Comparison of ENCODE assay signal across 25 cellular contexts in the genomic region with DNA sequence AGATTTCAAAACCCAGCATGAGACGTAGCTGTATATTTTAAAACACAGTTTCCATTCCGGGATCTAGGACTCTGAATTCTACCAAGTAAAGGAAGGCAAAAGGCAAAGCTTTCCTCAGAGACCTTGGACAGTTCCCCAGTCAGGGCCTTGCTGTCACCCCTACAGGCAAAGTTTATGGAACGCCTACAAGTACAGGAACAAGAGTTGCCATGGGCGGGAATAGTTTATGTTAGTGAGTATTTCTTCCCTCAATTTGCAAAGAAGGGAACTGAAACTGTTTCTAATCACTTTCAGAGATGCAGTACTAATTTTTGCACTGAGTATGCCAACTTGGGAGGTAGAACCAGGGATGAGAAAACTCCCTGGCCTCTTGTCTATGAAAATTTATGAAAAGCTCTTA.
A peak's percentile ranks its signal among the peaks of the same experiment; 100 is the strongest.
DNase-seq lines count a peak whose midpoint lies in the region; ATAC-seq, FAIRE-seq and TF ChIP-seq lines count a peak whose summit lies in the region.
"Had no signal": no experiment of that assay in that cellular context is flagged by ENCODE, and none has a peak within 500 bp of the region (broad histone marks: within the 10 kb centered on the region; RNA-seq: fewer than 3 reads in every experiment).

No MANE protein-coding gene starts in this region.

- H3K4me2 ChIP-seq in A549 = no peak overlapping the region
- no peak overlapping the region for H3K4me2 ChIP-seq in SK-N-SH

- no peak overlapping the region for H3K9ac ChIP-seq in SK-N-SH

- no peaks in the 10 kb centered on the region for H4K20me1 ChIP-seq in SK-N-SH (ENCODE audit: insufficient read depth)

- ATAC-seq in A549 (no peak), sciatic nerve (no peak)
- ATAC-seq: natural killer cell treated with Interleukin-12 subunit alpha and Interleukin-12 subunit beta and Interleukin-15 and Interleukin-18, amount 100 ng/mL, for 72 hours; PC-3; stimulated activated memory B cell treated with anti-CD40 and anti-IgM and Interleukin-4, amounts not matched to agents 10 μg/mL and 1 μg/mL and 100 μg/mL, for 72 hours had no signal

- no peak for DNase-seq in A549 (ENCODE audit: low read depth in 1 of 2, low spot score in 1 of 2)
- DNase-seq in HT-29 (ENCODE audit: low spot score) = peak; percentile 7
- DNase-seq in SK-N-SH = no peak
- DNase-seq in iPS DF 6.9 (ENCODE audit: low read depth, low spot score) = peak; percentile 20
- no peak for DNase-seq in hepatic stellate cell (ENCODE audit: low spot score)
- no peak for DNase-seq in stimulated activated CD4-positive, alpha-beta T cell treated with anti-CD3 and anti-CD28 coated beads, Interleukin-1b, Interleukin-23, amount 100 ng/mL, for 48 hours
- DNase-seq in COLO829 (ENCODE audit: low spot score) = no peak
- DNase-seq in sciatic nerve (ENCODE audit: low spot score) = no peak
- DNase-seq: ACHN; activated CD4-positive, alpha-beta T cell treated with anti-CD3 and anti-CD28 coated beads, Interleukin-2, amount 10 ng/mL, durations not matched to agents 7 days and 5 days; activated naive CD4-positive, alpha-beta T cell treated with anti-CD3 and anti-CD28 coated beads for 36 hours; CD4-positive, CD25-positive, alpha-beta regulatory T cell; DND-41; immature natural killer cell; MG63; NCI-H2081 treated with DMSO at 0.1 percent for 48 hours; NCI-H524 treated with DMSO at 0.1 percent for 48 hours; PC-3; upper lobe of left lung had no signal

- no peak for TF ChIP-seq POLR2A in A549 (IDR thresholded peaks at IDR 0.05; ENCODE audit: low read length)

- intact Hi-C loops in sciatic nerve (cut with DNase I) = no loop called here

- 83% methylated on average over 4 of the region's 4 CpGs for WGBS in A549 (ENCODE audit: missing lambda C conversion rate)
- WGBS in SK-N-SH (ENCODE audit: low lambda C conversion rate) = 90% methylated on average over 4 of the region's 4 CpGs
- no CpG with 5 or more reads among the region's 4 CpGs for WGBS in iPS DF 6.9 (ENCODE audit: insufficient coverage, insufficient read length)

- H3K36me3 ChIP-seq in SK-N-SH (replicated peaks in 1 of 2; ENCODE audit: control insufficient read depth in 1 of 2, insufficient read depth in 2 of 2, low read length in 1 of 2) = peaks cover 4 to 16% of the 10 kb centered on the region in 2 experiments
- no peaks in the 10 kb centered on the region for H3K36me3 ChIP-seq in iPS DF 6.9 (ENCODE audit: control insufficient read depth, insufficient read depth, low read length)
- H3K36me3 ChIP-seq: HAP-1, MG63, prostate gland had no signal

- POLR2A ChIA-PET in A549 (lab: Yijun Ruan, JAX) (no interaction called here), SK-N-SH (lab: Yijun Ruan, JAX) (no interaction called here)

- H3K27ac ChIP-seq in A549 (no peak overlapping the region), SK-N-SH (ENCODE audit: low read depth in 2 of 2, low read length in 1 of 2) (no peak overlapping the region), iPS DF 6.9 (ENCODE audit: low read length) (no peak overlapping the region)
- H3K27ac ChIP-seq: coronary artery, prostate gland, upper lobe of left lung had no signal

- no peak overlapping the region for H2AFZ ChIP-seq in SK-N-SH (ENCODE audit: low read depth)

- no peak for FAIRE-seq in A549 (lab: Jason Lieb, UNC)
- FAIRE-seq: TTC549 had no signal

- TF ChIP-seq CTCF in A549 (IDR thresholded peaks at IDR 0.05) (no peak), SK-N-SH (IDR thresholded peaks at IDR 0.05) (no peak)

- TF ChIP-seq RAD21 in A549 (conservative IDR thresholded peaks at IDR 0.05 in 1 of 2, IDR thresholded peaks at IDR 0.05 in 1 of 2) (no peak), SK-N-SH (IDR thresholded peaks at IDR 0.05; ENCODE audit: low read length) (no peak)

- H3K9me2 ChIP-seq in SK-N-SH = no peaks in the 10 kb centered on the region

- no peaks in the 10 kb centered on the region for H3K9me3 ChIP-seq in A549
- H3K9me3 ChIP-seq in SK-N-SH = no peaks in the 10 kb centered on the region
- H3K9me3 ChIP-seq in iPS DF 6.9 (ENCODE audit: control insufficient read depth, insufficient read depth, low read length) = no peaks in the 10 kb centered on the region
- H3K9me3 ChIP-seq: HAP-1, MG63, prostate gland, upper lobe of left lung had no signal

- CTCF ChIA-PET in A549 (lab: Yijun Ruan, JAX) (interaction anchor here (1.4 to 2.5 kb wide), 2 partner anchors 10 to 82 kb away, joined by 6 to 7 read pairs; no protein-coding TSS in a partner anchor), SK-N-SH (lab: Yijun Ruan, JAX) (no interaction called here)

- no peaks in the 10 kb centered on the region for H3K27me3 ChIP-seq in SK-N-SH (ENCODE audit: insufficient read depth)
- no peaks in the 10 kb centered on the region for H3K27me3 ChIP-seq in iPS DF 6.9 (ENCODE audit: control insufficient read depth, insufficient read depth, low read length)
- H3K27me3 ChIP-seq: MG63, upper lobe of left lung had no signal

- H3K4me3 ChIP-seq in A549 = no peak overlapping the region
- H3K4me3 ChIP-seq in SK-N-SH (ENCODE audit: low read depth in 2 of 2, low read length in 1 of 2) = no peak overlapping the region
- H3K4me3 ChIP-seq in iPS DF 6.9 (ENCODE audit: low read length) = no peak overlapping the region
- H3K4me3 ChIP-seq: coronary artery, HAP-1, MG63, prostate gland, upper lobe of left lung had no signal

- H3K4me1 ChIP-seq in A549 (no peaks in the 10 kb centered on the region), SK-N-SH (ENCODE audit: control insufficient read depth in 1 of 2, insufficient read depth in 2 of 2, low read depth in 1 of 2, low read length in 1 of 2) (peaks cover 0 to 7% of the 10 kb centered on the region in 2 experiments; a peak in 2 of 4 replicates), iPS DF 6.9 (ENCODE audit: control insufficient read depth, insufficient read depth, low read length) (no peaks in the 10 kb centered on the region)
- H3K4me1 ChIP-seq: prostate gland, upper lobe of left lung had no signal

- H3K79me2 ChIP-seq in SK-N-SH (ENCODE audit: insufficient read depth) = no peaks in the 10 kb centered on the region

- no peaks in the 10 kb centered on the region for H3F3A ChIP-seq in SK-N-SH (replicated peaks; ENCODE audit: insufficient read depth)

- no peak for TF ChIP-seq EP300 in A549 (IDR thresholded peaks at IDR 0.05)
- no peak for TF ChIP-seq EP300 in SK-N-SH (IDR thresholded peaks at IDR 0.05; ENCODE audit: borderline replicate concordance in 1 of 2, low read depth in 1 of 2, low read length in 1 of 2)

TF ChIP-seq in A549, 52 proteins besides CTCF, POLR2A, EP300 and RAD21 (continues in another document):
- TF ChIP-seq, protein P1, sequence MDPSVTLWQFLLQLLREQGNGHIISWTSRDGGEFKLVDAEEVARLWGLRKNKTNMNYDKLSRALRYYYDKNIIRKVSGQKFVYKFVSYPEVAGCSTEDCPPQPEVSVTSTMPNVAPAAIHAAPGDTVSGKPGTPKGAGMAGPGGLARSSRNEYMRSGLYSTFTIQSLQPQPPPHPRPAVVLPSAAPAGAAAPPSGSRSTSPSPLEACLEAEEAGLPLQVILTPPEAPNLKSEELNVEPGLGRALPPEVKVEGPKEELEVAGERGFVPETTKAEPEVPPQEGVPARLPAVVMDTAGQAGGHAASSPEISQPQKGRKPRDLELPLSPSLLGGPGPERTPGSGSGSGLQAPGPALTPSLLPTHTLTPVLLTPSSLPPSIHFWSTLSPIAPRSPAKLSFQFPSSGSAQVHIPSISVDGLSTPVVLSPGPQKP (IDR thresholded peaks at IDR 0.05; ENCODE audit: low read depth, low read length) = no peak
- no peak for TF ChIP-seq RARB (CRISPR knock-in tag; IDR thresholded peaks at IDR 0.05)

TF ChIP-seq in SK-N-SH, 30 proteins besides CTCF, POLR2A, EP300 and RAD21:
- no peak for TF ChIP-seq FOXM1 (IDR thresholded peaks at IDR 0.05; ENCODE audit: low read depth)
- no peak for TF ChIP-seq TCF12 (IDR thresholded peaks at IDR 0.05)
- TF ChIP-seq, protein P2, sequence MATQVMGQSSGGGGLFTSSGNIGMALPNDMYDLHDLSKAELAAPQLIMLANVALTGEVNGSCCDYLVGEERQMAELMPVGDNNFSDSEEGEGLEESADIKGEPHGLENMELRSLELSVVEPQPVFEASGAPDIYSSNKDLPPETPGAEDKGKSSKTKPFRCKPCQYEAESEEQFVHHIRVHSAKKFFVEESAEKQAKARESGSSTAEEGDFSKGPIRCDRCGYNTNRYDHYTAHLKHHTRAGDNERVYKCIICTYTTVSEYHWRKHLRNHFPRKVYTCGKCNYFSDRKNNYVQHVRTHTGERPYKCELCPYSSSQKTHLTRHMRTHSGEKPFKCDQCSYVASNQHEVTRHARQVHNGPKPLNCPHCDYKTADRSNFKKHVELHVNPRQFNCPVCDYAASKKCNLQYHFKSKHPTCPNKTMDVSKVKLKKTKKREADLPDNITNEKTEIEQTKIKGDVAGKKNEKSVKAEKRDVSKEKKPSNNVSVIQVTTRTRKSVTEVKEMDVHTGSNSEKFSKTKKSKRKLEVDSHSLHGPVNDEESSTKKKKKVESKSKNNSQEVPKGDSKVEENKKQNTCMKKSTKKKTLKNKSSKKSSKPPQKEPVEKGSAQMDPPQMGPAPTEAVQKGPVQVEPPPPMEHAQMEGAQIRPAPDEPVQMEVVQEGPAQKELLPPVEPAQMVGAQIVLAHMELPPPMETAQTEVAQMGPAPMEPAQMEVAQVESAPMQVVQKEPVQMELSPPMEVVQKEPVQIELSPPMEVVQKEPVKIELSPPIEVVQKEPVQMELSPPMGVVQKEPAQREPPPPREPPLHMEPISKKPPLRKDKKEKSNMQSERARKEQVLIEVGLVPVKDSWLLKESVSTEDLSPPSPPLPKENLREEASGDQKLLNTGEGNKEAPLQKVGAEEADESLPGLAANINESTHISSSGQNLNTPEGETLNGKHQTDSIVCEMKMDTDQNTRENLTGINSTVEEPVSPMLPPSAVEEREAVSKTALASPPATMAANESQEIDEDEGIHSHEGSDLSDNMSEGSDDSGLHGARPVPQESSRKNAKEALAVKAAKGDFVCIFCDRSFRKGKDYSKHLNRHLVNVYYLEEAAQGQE (IDR thresholded peaks at IDR 0.05; ENCODE audit: low read depth, low read length) = peak; percentile 94
- no peak for TF ChIP-seq RCOR1 (IDR thresholded peaks at IDR 0.05; ENCODE audit: low read length)
- no peak for TF ChIP-seq POLR2AphosphoS5 (IDR thresholded peaks at IDR 0.05; ENCODE audit: low read depth, low read length)

Comparison
In these comparisons a context has a peak if more than half of its experiments do, and no peak if none do; other contexts are left out.
1. DNase-seq: peak in HT-29 (single experiment) and iPS DF 6.9 (single experiment); none in A549 (0 of 2), SK-N-SH (single experiment), hepatic stellate cell (single experiment), stimulated activated CD4-positive, alpha-beta T cell treated with anti-CD3 and anti-CD28 coated beads, Interleukin-1b, Interleukin-23, amount 100 ng/mL, for 48 hours (single experiment), COLO829 (single experiment) and sciatic nerve (single experiment).